ENCODE assay signal across 9 cellular contexts in genomic region chr5:14036514-14036913, GRCh38.
A peak's percentile ranks its signal among the peaks of the same experiment; 100 is the strongest.
DNase-seq lines count a peak whose midpoint lies in the region; ATAC-seq and TF ChIP-seq lines count a peak whose summit lies in the region.
"Had no signal": no experiment of that assay in that cellular context is flagged by ENCODE, and none has a peak within 500 bp of the region (broad histone marks: within the 10 kb centered on the region; RNA-seq: fewer than 3 reads in every experiment).

No MANE protein-coding gene starts in this region.

- TF ChIP-seq CTCF in gastroesophageal sphincter (IDR thresholded peaks at IDR 0.05): no peak
- TF ChIP-seq CTCF in psoas muscle (IDR thresholded peaks at IDR 0.05): no peak

- WGBS in gastroesophageal sphincter (ENCODE audit: low coverage in 1 of 2), 2 donors: 42 to 60% methylated on average over 2 of the region's 2 CpGs
- 58 to 76% (median 69%) methylated on average over 2 of the region's 2 CpGs for WGBS in psoas muscle, 3 donors

- H3K27ac ChIP-seq in SJCRH30 (peak overlapping the region; percentile 97), gastroesophageal sphincter (peak overlapping the region in 3 of 4 donors; percentile 71 to 77 (median 73)), psoas muscle (peak overlapping the region; percentile 89)

- H3K4me1 ChIP-seq in SJCRH30 (peaks cover 55% of the 10 kb centered on the region), gastroesophageal sphincter (peaks cover 0 to 26% (median 11%) of the 10 kb centered on the region in 3 donors), psoas muscle (peaks cover 41% of the 10 kb centered on the region)

- H3K27me3 ChIP-seq in SJCRH30: no peaks in the 10 kb centered on the region
- no peaks in the 10 kb centered on the region for H3K27me3 ChIP-seq in gastroesophageal sphincter
- H3K27me3 ChIP-seq in psoas muscle (ENCODE audit: insufficient read depth in 3 of 3, low read length in 2 of 3): no peaks in the 10 kb centered on the region

- intact Hi-C loops in psoas muscle (cut with DNase I): no loop called here

- H3K9me3 ChIP-seq in SJCRH30 (replicated peaks) (no peaks in the 10 kb centered on the region), gastroesophageal sphincter (no peaks in the 10 kb centered on the region), psoas muscle (no peaks in the 10 kb centered on the region)

- no peak for TF ChIP-seq POLR2A in gastroesophageal sphincter (IDR thresholded peaks at IDR 0.05)

- H3K36me3 ChIP-seq in SJCRH30 (no peaks in the 10 kb centered on the region), gastroesophageal sphincter (no peaks in the 10 kb centered on the region), psoas muscle (ENCODE audit: insufficient read depth in 1 of 2, low read depth in 1 of 2) (no peaks in the 10 kb centered on the region)

- no peak for TF ChIP-seq EP300 in gastroesophageal sphincter (IDR thresholded peaks at IDR 0.05)

- H3K4me3 ChIP-seq in SJCRH30 (peak overlapping the region; percentile 34), gastroesophageal sphincter (peak overlapping the region in 1 of 2 donors; percentile 32), psoas muscle (peak overlapping the region; percentile 26)

- DNase-seq in ELR (ENCODE audit: low read depth): peak; percentile 82
- DNase-seq in SJCRH30: peak; percentile 71 to 76
- DNase-seq in psoas muscle: no peak
- DNase-seq in GDM1 (lab: John Stamatoyannopoulos, UW): no peak
- DNase-seq: activated CD4-positive, alpha-beta memory T cell treated with anti-CD3 and anti-CD28 coated beads for 36 hours had no signal

- no peak for ATAC-seq in gastroesophageal sphincter
- ATAC-seq in psoas muscle: peak; percentile 17 to 46 (median 26)
- ATAC-seq in HG03159 (IDR thresholded peaks at IDR 0.05; ENCODE audit: unreplicated experiment): no peak
- ATAC-seq in HG03175 (IDR thresholded peaks at IDR 0.05; ENCODE audit: unreplicated experiment): no peak
- ATAC-seq in GM18502 (IDR thresholded peaks at IDR 0.05; ENCODE audit: poor library complexity, unreplicated experiment): no peak

Comparison
In these comparisons a context has a peak if more than half of its experiments do, and no peak if none do; other contexts are left out.
1. DNase-seq: peak in ELR (single experiment) and SJCRH30 (2 of 2); none in psoas muscle (0 of 2) and GDM1 (single experiment).
2. ATAC-seq: peak in psoas muscle (4 of 4); none in gastroesophageal sphincter (single experiment), HG03159 (single experiment), HG03175 (single experiment) and GM18502 (single experiment).
3. Peak in every context shown above with its lines, with median percentiles within 50 percentile points of each other: H3K27ac ChIP-seq.